Comparison of ENCODE assay signal across 9 cellular contexts in genomic region chr7:107563761-107564552, GRCh38. TPM values are rescaled to one million over a fixed set of nuclear protein-coding genes. Genes with fewer than 3 reads are reported as not detected.
A peak's percentile ranks its signal among the peaks of the same experiment; 100 is the strongest.
DNase-seq lines count a peak whose midpoint lies in the region; ATAC-seq, FAIRE-seq and TF ChIP-seq lines count a peak whose summit lies in the region.
"Had no signal": no experiment of that assay in that cellular context is flagged by ENCODE, and none has a peak within 500 bp of the region (broad histone marks: within the 10 kb centered on the region; RNA-seq: fewer than 3 reads in every experiment).

Gene COG5 (minus strand): TSS chr7:107563920. CDS start chr7:107563896, 24 bp downstream.
Gene DUS4L (plus strand): TSS chr7:107563971. CDS start chr7:107567071, 3,100 bp downstream.

- POLR2A ChIA-PET in HepG2 (lab: Yijun Ruan, JAX): interaction anchor here (1.7 to 1.8 kb wide), 2 partner anchors 16 to 179 kb away, joined by 5 to 13 read pairs; partner anchors contain the start of gene BCAP29

- peak within 1 kb of the TSS; percentile 97 for H3K9ac ChIP-seq in HepG2 (ENCODE audit: insufficient read depth, low read depth, low read length)

- CTCF ChIA-PET in HepG2 (lab: Yijun Ruan, JAX; ENCODE audit: low intra/inter-chr PET ratio, low total read pairs): no interaction called here

- no peak for FAIRE-seq in HepG2 (lab: Jason Lieb, UNC)
- FAIRE-seq: colon had no signal

- ATAC-seq in HG03354 (IDR thresholded peaks at IDR 0.05; ENCODE audit: poor library complexity, severe bottlenecking, unreplicated experiment): peak; percentile 97
- ATAC-seq in HepG2: peak; percentile 94

- peak within 1 kb of the TSS; percentile 88 for H3K27ac ChIP-seq in HepG2 (ENCODE audit: extremely low read length, insufficient read depth, low read length)

- H3K9me3 ChIP-seq in BE2C (no peaks in the 10 kb centered on the region), HepG2 (ENCODE audit: low read length) (no peaks in the 10 kb centered on the region)

- H3K27me3 ChIP-seq in BE2C (no peaks in the 10 kb centered on the region), HepG2 (ENCODE audit: control insufficient read depth in 1 of 2, insufficient read depth in 2 of 2, low read length in 2 of 2) (no peaks in the 10 kb centered on the region; a peak in 1 of 5 replicates)

- H3K4me2 ChIP-seq in HepG2 (ENCODE audit: low read depth, low read length): peak within 1 kb of the TSS; percentile 81

- no TSS peak for BruUV-seq in HepG2 (replicated peaks; lab: Mats Ljungman, UMichigan)

- H3K4me1 ChIP-seq in BE2C: peaks cover 3% of the 10 kb centered on the region; the same call in 1 of the 2 replicates
- H3K4me1 ChIP-seq in HepG2 (ENCODE audit: insufficient read depth, low read length): peaks cover 52% of the 10 kb centered on the region

- 0 out of 2 replicates have a peak, but pooled peaks cover 3% of the 10 kb centered on the region for H4K20me1 ChIP-seq in HepG2 (ENCODE audit: insufficient read depth, low read length)

- TF ChIP-seq CTCF in BE2C (IDR thresholded peaks at IDR 0.05; ENCODE audit: low read depth, low read length): no peak
- TF ChIP-seq CTCF in HepG2 (CRISPR knock-in tag; IDR thresholded peaks at IDR 0.05): peak; percentile 27; the same call in 1 of the 2 replicates

- H3K79me2 ChIP-seq in HepG2 (ENCODE audit: insufficient read depth, low read length): peaks cover 50% of the 10 kb centered on the region

- 1% methylated on average over 11 of the region's 55 CpGs for WGBS in HepG2 (ENCODE audit: low lambda C conversion rate)

- TF ChIP-seq RAD21 in HepG2 (CRISPR knock-in tag; IDR thresholded peaks at IDR 0.05): peak; percentile 47

- peak within 1 kb of the TSS; percentile 87 for H2AFZ ChIP-seq in HepG2 (ENCODE audit: low read length)

- in situ Hi-C loops in HepG2 (cut with HindIII; ENCODE audit: extremely low pct_ligation_motif_present, low pct_unique_long_range_greater_than_20kb): no loop called here

- intact Hi-C loops in HepG2 (cut with micrococcal nuclease; ENCODE audit: unreplicated experiment): no loop called here

- H3K36me3 ChIP-seq in BE2C: no peaks in the 10 kb centered on the region
- H3K36me3 ChIP-seq in HepG2 (replicated peaks in 1 of 2; ENCODE audit: control insufficient read depth in 1 of 2, insufficient read depth in 2 of 2, low read length in 2 of 2): no peaks in the 10 kb centered on the region

- H3K4me3 ChIP-seq in BE2C (ENCODE audit: low read depth, low read length) (peak within 1 kb of the TSS; percentile 86), HepG2 (replicated peaks in 1 of 3; ENCODE audit: insufficient read depth in 1 of 3, low read depth in 2 of 3, low read length in 3 of 3) (peak within 1 kb of the TSS; percentile 86 to 100 (median 94))

- DNase-seq in BE2C (peak; percentile 83), NCI-H510A treated with DMSO at 0.1 percent for 48 hours (lab: John Stamatoyannopoulos, UW) (peak; percentile 54), dedifferentiated amniotic fluid mesenchymal stem cell (ENCODE audit: extremely low spot score) (peak; percentile 46), HepG2 (ENCODE audit: low spot score) (peak; percentile 61)
- peak; percentile 78 to 82 for DNase-seq in activated CD4-positive, alpha-beta T cell treated with anti-CD3 and anti-CD28 coated beads, Interleukin-2, amount 50 U/mL, for 24 hours (ENCODE audit: low read depth in 1 of 2, low spot score in 1 of 2)
- DNase-seq in stimulated activated CD4-positive, alpha-beta T cell treated with anti-CD3 and anti-CD28 coated beads, Interleukin-4, amount 100 ng/mL, for 1 hour: peak; percentile 86

- TF ChIP-seq POLR2A in GM19099 (IDR thresholded peaks at IDR 0.05; ENCODE audit: extremely low read depth, insufficient read length, low read depth): peak; percentile 86
- TF ChIP-seq POLR2A in HepG2 (IDR thresholded peaks at IDR 0.05; ENCODE audit: insufficient read depth in 1 of 2, low read depth in 2 of 2, low read length in 2 of 2): peak; percentile 88 to 97

- TF ChIP-seq EP300 in HepG2 (IDR thresholded peaks at IDR 0.05; ENCODE audit: low read depth in 2 of 2, low read length in 2 of 2): peak in 1 of 2 experiments; percentile 9; a peak in 1 of 4 replicates
- TF ChIP-seq EP300 in HepG2 (CRISPR knock-in tag; IDR thresholded peaks at IDR 0.05; ENCODE audit: borderline replicate concordance): 0 out of 2 replicates have a peak, but pooled peaks have one; percentile 55

TF ChIP-seq in HepG2, 621 proteins besides CTCF, POLR2A, EP300 and RAD21 (continues in another document):
- TF ChIP-seq STAT6 (CRISPR knock-in tag; IDR thresholded peaks at IDR 0.05; ENCODE audit: borderline replicate concordance) (no peak), REL (CRISPR knock-in tag; conservative IDR thresholded peaks at IDR 0.05) (0 out of 2 replicates have a peak, but pooled peaks have one; percentile 75), PITX1 (CRISPR knock-in tag; IDR thresholded peaks at IDR 0.05) (peak; percentile 62; the same call in 1 of the 2 replicates), ZNF878 (CRISPR knock-in tag; IDR thresholded peaks at IDR 0.05) (peak; percentile 23; the same call in 1 of the 2 replicates), ZNF773 (CRISPR knock-in tag; IDR thresholded peaks at IDR 0.05; ENCODE audit: borderline replicate concordance) (no peak)

RNA-seq across cellular contexts. Expression of gene COG5, which starts in this region (rescaled TPM):
- 12.8 TPM for polyA plus RNA-seq in BE2C (2012; ENCODE audit: insufficient read depth, insufficient read length, low read depth)
- 31.3 and 50.0 TPM in 2 replicates for total RNA-seq in HepG2 (2016; rRNA removed; fragmentation: Illumina TruSeq; extraction: Trizol)
- 6.1 and 6.8 TPM in 2 replicates for total RNA-seq in HepG2 (2016; cell fraction: cytosol; rRNA removed; fragmentation: Illumina TruSeq; extraction: Trizol; ENCODE audit: low read depth)
- 31.5 and 51.4 TPM in 2 replicates for total RNA-seq in HepG2 (2016; cell fraction: insoluble cytoplasmic fraction; rRNA removed; fragmentation: Illumina TruSeq; extraction: Trizol)
- total RNA-seq in HepG2 (2016; cell fraction: membrane; rRNA removed; fragmentation: Illumina TruSeq; extraction: Trizol): 7.1 and 7.8 TPM in 2 replicates
- 69.2 and 71.8 TPM in 2 replicates for total RNA-seq in HepG2 (2016; cell fraction: nucleus; rRNA removed; fragmentation: Illumina TruSeq; extraction: Trizol)
- polyA plus RNA-seq in HepG2 (2011; rRNA removed): 16.0 and 20.4 TPM in 2 replicates
- 10.2 and 16.7 TPM in 2 replicates for polyA plus RNA-seq in HepG2 (2011; cell fraction: cytosol; rRNA removed)
- 16.2 and 20.5 TPM in 2 replicates for polyA plus RNA-seq in HepG2 (2011; cell fraction: nucleus; rRNA removed)
- polyA plus RNA-seq in HepG2 (2012): 15.0 and 17.6 TPM in 2 replicates
- polyA plus RNA-seq in HepG2 (2016; cell fraction: cytosol; fragmentation: Illumina TruSeq; extraction: Trizol; ENCODE audit: low read depth): 0.83 and 0.87 TPM in 2 replicates
- polyA plus RNA-seq in HepG2 (2016; cell fraction: insoluble cytoplasmic fraction; fragmentation: Illumina TruSeq; extraction: Trizol; ENCODE audit: low read depth): 26.2 and 32.7 TPM in 2 replicates
- polyA plus RNA-seq in HepG2 (2016; cell fraction: membrane; fragmentation: Illumina TruSeq; extraction: Trizol; ENCODE audit: low read depth): 2.2 and 2.3 TPM in 2 replicates
- 16.4 and 19.9 TPM in 2 replicates for polyA plus RNA-seq in HepG2 (2016; cell fraction: nucleus; fragmentation: Illumina TruSeq; extraction: Trizol; ENCODE audit: insufficient read depth, low read depth)
- 15.6 and 20.7 TPM in 2 replicates for polyA minus RNA-seq in HepG2 (2011; rRNA and poly(A)+ RNA removed; ENCODE audit: low replicate concordance)
- polyA minus RNA-seq in HepG2 (2011; cell fraction: cytosol; rRNA and poly(A)+ RNA removed): 18.6 and 26.5 TPM in 2 replicates
- 95.6 and 135 TPM in 2 replicates for polyA minus RNA-seq in HepG2 (2011; cell fraction: nucleus; rRNA and poly(A)+ RNA removed)

RNA-seq across cellular contexts. Expression of gene DUS4L, which starts in this region (rescaled TPM):
- 3.7 TPM for polyA plus RNA-seq in BE2C (2012; ENCODE audit: insufficient read depth, insufficient read length, low read depth)
- 9.8 and 10.6 TPM in 2 replicates for total RNA-seq in HepG2 (2016; rRNA removed; fragmentation: Illumina TruSeq; extraction: Trizol)
- total RNA-seq in HepG2 (2016; cell fraction: cytosol; rRNA removed; fragmentation: Illumina TruSeq; extraction: Trizol; ENCODE audit: low read depth): 4.9 and 6.6 TPM in 2 replicates
- total RNA-seq in HepG2 (2016; cell fraction: insoluble cytoplasmic fraction; rRNA removed; fragmentation: Illumina TruSeq; extraction: Trizol): 8.8 and 10.7 TPM in 2 replicates
- 7.6 and 9.0 TPM in 2 replicates for total RNA-seq in HepG2 (2016; cell fraction: membrane; rRNA removed; fragmentation: Illumina TruSeq; extraction: Trizol)
- 12.6 and 14.1 TPM in 2 replicates for total RNA-seq in HepG2 (2016; cell fraction: nucleus; rRNA removed; fragmentation: Illumina TruSeq; extraction: Trizol)
- polyA plus RNA-seq in HepG2 (2011; rRNA removed): 3.9 and 5.6 TPM in 2 replicates
- 2.0 and 2.7 TPM in 2 replicates for polyA plus RNA-seq in HepG2 (2011; cell fraction: cytosol; rRNA removed)
- 4.9 and 5.3 TPM in 2 replicates for polyA plus RNA-seq in HepG2 (2011; cell fraction: nucleus; rRNA removed)
- 5.9 and 8.4 TPM in 2 replicates for polyA plus RNA-seq in HepG2 (2012)
- 2.7 and 3.6 TPM in 2 replicates for polyA plus RNA-seq in HepG2 (2016; cell fraction: cytosol; fragmentation: Illumina TruSeq; extraction: Trizol; ENCODE audit: low read depth)
- 10.6 and 11.7 TPM in 2 replicates for polyA plus RNA-seq in HepG2 (2016; cell fraction: insoluble cytoplasmic fraction; fragmentation: Illumina TruSeq; extraction: Trizol; ENCODE audit: low read depth)
- 6.6 and 7.0 TPM in 2 replicates for polyA plus RNA-seq in HepG2 (2016; cell fraction: membrane; fragmentation: Illumina TruSeq; extraction: Trizol; ENCODE audit: low read depth)
- 11.8 and 16.4 TPM in 2 replicates for polyA plus RNA-seq in HepG2 (2016; cell fraction: nucleus; fragmentation: Illumina TruSeq; extraction: Trizol; ENCODE audit: insufficient read depth, low read depth)
- 3.5 and 8.4 TPM in 2 replicates for polyA minus RNA-seq in HepG2 (2011; rRNA and poly(A)+ RNA removed; ENCODE audit: low replicate concordance)
- polyA minus RNA-seq in HepG2 (2011; cell fraction: cytosol; rRNA and poly(A)+ RNA removed): 2.2 and 3.5 TPM in 2 replicates
- polyA minus RNA-seq in HepG2 (2011; cell fraction: nucleus; rRNA and poly(A)+ RNA removed): 13.6 and 18.8 TPM in 2 replicates

Comparison
In these comparisons a context has a peak if more than half of its experiments do, and no peak if none do; other contexts are left out.
1. Peak in every context shown above with its lines: DNase-seq, ATAC-seq, H3K4me3 ChIP-seq and H3K27ac ChIP-seq.